25 cellular contexts compared by ENCODE assay signal in genomic region chr3:15155840-15156360, GRCh38.
"Had no signal": no experiment of that assay in that cellular context is flagged by ENCODE, and none has a peak within 500 bp of the region (broad histone marks: within the 10 kb centered on the region; RNA-seq: fewer than 3 reads in every experiment).

No MANE protein-coding gene starts in this region.

- H3K27ac ChIP-seq: colonic mucosa, epithelial cell of prostate, esophagus squamous epithelium, gastrocnemius medialis, heart right ventricle, left lung, lower lobe of right lung had no signal

- H3K36me3 Mint-ChIP-seq: mesothelial cell of epicardium had no signal

- ATAC-seq: effector memory CD8-positive, alpha-beta T cell; esophagus mucosa; gastrocnemius medialis; heart right ventricle; left cardiac atrium; left lung; left ventricle myocardium superior; lower lobe of right lung; mucosa of descending colon had no signal

- H3K36me3 ChIP-seq: colonic mucosa, esophagus squamous epithelium, gastrocnemius medialis, heart right ventricle, left lung, lower lobe of right lung had no signal

- H3K9me3 ChIP-seq: colonic mucosa, esophagus squamous epithelium, gastrocnemius medialis, left lung, lower lobe of right lung, mucosa of descending colon had no signal

- H3K4me3 ChIP-seq: colonic mucosa, esophagus squamous epithelium, gastrocnemius medialis, heart right ventricle, left lung, lower lobe of right lung, mucosa of descending colon had no signal

- H3K4me1 Mint-ChIP-seq: endodermal cell, mesothelial cell of epicardium had no signal

- H3K27ac Mint-ChIP-seq: dendritic cell treated with granulocyte-macrophage colony-stimulating factor and Interleukin-4, amounts not matched to agents 40 ng/mL and 50 ng/mL, for 4 days; effector memory CD8-positive, alpha-beta T cell; endodermal cell; mesothelial cell of epicardium; naive B cell had no signal

- H3K4me3 Mint-ChIP-seq: dendritic cell treated with granulocyte-macrophage colony-stimulating factor and Interleukin-4, amounts not matched to agents 40 ng/mL and 50 ng/mL, for 4 days; effector memory CD8-positive, alpha-beta T cell; endodermal cell; mesothelial cell of epicardium; naive B cell had no signal

- H3K9me3 Mint-ChIP-seq: effector memory CD8-positive, alpha-beta T cell; endodermal cell had no signal

- H3K27me3 ChIP-seq: colonic mucosa had no signal

- H3K4me1 ChIP-seq: colonic mucosa, esophagus squamous epithelium, gastrocnemius medialis, left lung, lower lobe of right lung had no signal

- DNase-seq: colonic mucosa; cortex of kidney; effector CD8-positive, alpha-beta T cell; effector memory CD8-positive, alpha-beta T cell; endodermal cell; erythroblast; esophagus squamous epithelium; foreskin fibroblast; foreskin melanocyte; gastrocnemius medialis; glutamatergic neuron; head of caudate nucleus; heart right ventricle; hippocampal formation; left cardiac atrium; left lung; left ventricle myocardium superior; lower lobe of right lung; mesenchymal stem cell; mucosa of descending colon; naive B cell had no signal
